In genomic region chr3:171354706-171355582, GRCh38 we compare ENCODE assay signal across 1 cellular context.
TF ChIP-seq lines count a peak whose summit lies in the region.

No MANE protein-coding gene starts in this region.

TF ChIP-seq in HCT116, 20 proteins besides CTCF, POLR2A, EP300 and RAD21 (continued from another document):
- TF ChIP-seq, protein P1, sequence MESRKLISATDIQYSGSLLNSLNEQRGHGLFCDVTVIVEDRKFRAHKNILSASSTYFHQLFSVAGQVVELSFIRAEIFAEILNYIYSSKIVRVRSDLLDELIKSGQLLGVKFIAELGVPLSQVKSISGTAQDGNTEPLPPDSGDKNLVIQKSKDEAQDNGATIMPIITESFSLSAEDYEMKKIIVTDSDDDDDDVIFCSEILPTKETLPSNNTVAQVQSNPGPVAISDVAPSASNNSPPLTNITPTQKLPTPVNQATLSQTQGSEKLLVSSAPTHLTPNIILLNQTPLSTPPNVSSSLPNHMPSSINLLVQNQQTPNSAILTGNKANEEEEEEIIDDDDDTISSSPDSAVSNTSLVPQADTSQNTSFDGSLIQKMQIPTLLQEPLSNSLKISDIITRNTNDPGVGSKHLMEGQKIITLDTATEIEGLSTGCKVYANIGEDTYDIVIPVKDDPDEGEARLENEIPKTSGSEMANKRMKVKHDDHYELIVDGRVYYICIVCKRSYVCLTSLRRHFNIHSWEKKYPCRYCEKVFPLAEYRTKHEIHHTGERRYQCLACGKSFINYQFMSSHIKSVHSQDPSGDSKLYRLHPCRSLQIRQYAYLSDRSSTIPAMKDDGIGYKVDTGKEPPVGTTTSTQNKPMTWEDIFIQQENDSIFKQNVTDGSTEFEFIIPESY (IDR thresholded peaks at IDR 0.05; ENCODE audit: extremely low read depth, insufficient replicate concordance, low read length) = peak; percentile 25
TF ChIP-seq in HCT116: peak in this region for 7.
